8 cellular contexts compared by ENCODE assay signal in the genomic region with DNA sequence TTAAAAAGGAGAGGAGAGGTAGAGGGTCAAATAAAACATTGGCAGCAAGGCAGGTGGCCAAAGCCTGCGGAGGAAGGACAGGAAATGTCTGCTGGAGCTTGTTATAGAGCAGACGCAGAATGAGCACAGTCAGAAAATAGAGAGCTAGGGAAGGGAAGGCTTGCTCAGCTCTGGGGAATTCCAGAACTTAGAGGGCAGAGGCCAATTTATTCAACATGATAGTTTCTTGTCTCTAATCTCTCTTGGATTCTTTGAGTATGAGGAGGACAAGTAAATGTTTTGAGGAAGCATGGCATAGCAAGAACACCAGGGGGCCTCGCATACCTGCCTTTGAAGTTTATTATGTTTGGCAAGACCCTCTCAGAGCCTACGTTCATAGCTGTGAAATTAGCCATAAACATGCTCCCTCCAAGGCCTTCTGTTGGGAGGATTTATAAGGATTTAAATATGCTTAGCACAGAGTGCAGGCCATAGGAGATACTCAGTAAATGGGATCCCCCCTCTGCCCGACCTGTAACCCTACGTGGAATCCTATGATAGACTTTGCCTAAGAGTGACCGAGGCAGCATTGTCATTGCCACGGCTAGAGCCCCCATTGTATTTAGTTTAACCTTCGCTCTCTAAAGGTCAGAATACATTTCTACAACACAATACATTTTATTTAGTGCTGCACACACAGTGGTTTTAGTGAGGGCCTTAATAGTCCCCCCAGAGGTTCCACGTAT.
DNase-seq lines count a peak whose midpoint lies in the region; ATAC-seq and TF ChIP-seq lines count a peak whose summit lies in the region.

No MANE protein-coding gene starts in this region.

- no peak overlapping the region for H3K4me3 Mint-ChIP-seq in dendritic cell treated with granulocyte-macrophage colony-stimulating factor and Interleukin-4, amounts not matched to agents 40 ng/mL and 50 ng/mL, for 4 days
- H3K4me3 Mint-ChIP-seq in type B pancreatic cell = no peak overlapping the region

- H3K4me1 Mint-ChIP-seq in dendritic cell treated with granulocyte-macrophage colony-stimulating factor and Interleukin-4, amounts not matched to agents 40 ng/mL and 50 ng/mL, for 4 days (ENCODE audit: low read depth) = peaks cover 60% of the 10 kb centered on the region
- H3K4me1 Mint-ChIP-seq in type B pancreatic cell (ENCODE audit: unreplicated experiment) = peaks cover 38% of the 10 kb centered on the region

- no peaks in the 10 kb centered on the region for H4K20me1 ChIP-seq in GM23248 (ENCODE audit: insufficient read depth)

- intact Hi-C loops in dendritic cell treated with granulocyte-macrophage colony-stimulating factor and Interleukin-4, amounts not matched to agents 40 ng/mL and 50 ng/mL, for 4 days (cut with micrococcal nuclease) = loop anchor here (10.0 kb wide), 1 partner anchor 463 kb away; no protein-coding TSS in a partner anchor

- no peak overlapping the region for H3K23ac ChIP-seq in mesendoderm (ENCODE audit: low read length)

- H4K8ac ChIP-seq in mesendoderm (ENCODE audit: low read depth, low read length) = no peak overlapping the region

- H3K36me3 ChIP-seq in GM23248 (ENCODE audit: low read depth) (no peaks in the 10 kb centered on the region), SJSA1 (no peaks in the 10 kb centered on the region), mesendoderm (ENCODE audit: control insufficient read depth, insufficient read depth, low read length) (no peaks in the 10 kb centered on the region)

- in situ Hi-C loops in GM23248 (cut with MboI) = no loop called here

- peak overlapping the region; percentile 14; the same call in 1 of the 2 replicates for H3K9ac ChIP-seq in GM23248
- H3K9ac ChIP-seq in mesendoderm (ENCODE audit: low read length) = no peak overlapping the region

- H4K5ac ChIP-seq in mesendoderm (ENCODE audit: low read length) = no peak overlapping the region

- 0 out of 2 replicates have a peak overlapping the region, but pooled peaks have one; percentile 9 for H2AFZ ChIP-seq in GM23248

- H3K18ac ChIP-seq in mesendoderm (ENCODE audit: low read length) = no peak overlapping the region

- H3K79me2 ChIP-seq in GM23248 (ENCODE audit: insufficient read depth) = no peaks in the 10 kb centered on the region
- no peaks in the 10 kb centered on the region for H3K79me2 ChIP-seq in mesendoderm (ENCODE audit: control insufficient read depth, insufficient read depth, low read length)

- H3K27me3 ChIP-seq in GM23248 (replicated peaks; ENCODE audit: insufficient read depth) = no peaks in the 10 kb centered on the region
- no peaks in the 10 kb centered on the region for H3K27me3 ChIP-seq in SJSA1 (replicated peaks)
- no peaks in the 10 kb centered on the region for H3K27me3 ChIP-seq in mesendoderm (ENCODE audit: insufficient read depth, low read length, poor library complexity)

- no peak for ATAC-seq in HG03432 (IDR thresholded peaks at IDR 0.05; ENCODE audit: unreplicated experiment)

- no peak overlapping the region for H2BK5ac ChIP-seq in mesendoderm (ENCODE audit: low read length)

- H3K4me1 ChIP-seq in GM23248 (ENCODE audit: insufficient read depth) (peaks cover 73% of the 10 kb centered on the region), SJSA1 (replicated peaks) (peaks cover 77% of the 10 kb centered on the region), mesendoderm (ENCODE audit: control insufficient read depth, low read depth, low read length) (no peaks in the 10 kb centered on the region)

- H3F3A ChIP-seq in GM23248 (ENCODE audit: insufficient read depth) = peaks cover 53% of the 10 kb centered on the region

- peak overlapping the region; percentile 82 for H3K27ac Mint-ChIP-seq in dendritic cell treated with granulocyte-macrophage colony-stimulating factor and Interleukin-4, amounts not matched to agents 40 ng/mL and 50 ng/mL, for 4 days
- H3K27ac Mint-ChIP-seq in type B pancreatic cell = no peak overlapping the region

- H3K79me1 ChIP-seq in mesendoderm (ENCODE audit: low read length) = no peaks in the 10 kb centered on the region

- H3K4me3 ChIP-seq in GM23248 (peak overlapping the region; percentile 31; the same call in 1 of the 2 replicates), SJSA1 (no peak overlapping the region), mesendoderm (ENCODE audit: low read length) (no peak overlapping the region)

- H3K4ac ChIP-seq in mesendoderm (ENCODE audit: low read depth, low read length) = no peak overlapping the region

- WGBS in GM23248 (ENCODE audit: low coverage in 1 of 2, low lambda C conversion rate in 2 of 2, missing lambda C conversion rate in 2 of 2), 2 experiments = 49 to 51% methylated on average over 10 of the region's 10 CpGs
- WGBS in mesendoderm (ENCODE audit: extremely low coverage, insufficient coverage, low lambda C conversion rate) = no CpG with 5 or more reads among the region's 10 CpGs

- no peak overlapping the region for H2BK120ac ChIP-seq in mesendoderm (ENCODE audit: low read depth, low read length)

- H2BK15ac ChIP-seq in mesendoderm (replicated peaks; ENCODE audit: low read depth) = no peak overlapping the region

- TF ChIP-seq CTCF in C4-2B (conservative IDR thresholded peaks at IDR 0.05) (peak; percentile 59), type B pancreatic cell (conservative IDR thresholded peaks at IDR 0.05) (peak; percentile 73)

- H3K27ac ChIP-seq in C4-2B = no peak overlapping the region
- H3K27ac ChIP-seq in GM23248 = peak overlapping the region; percentile 61
- H3K27ac ChIP-seq in SJSA1 = peak overlapping the region; percentile 53
- H3K27ac ChIP-seq in mesendoderm (ENCODE audit: low read depth, low read length) = no peak overlapping the region

- peak overlapping the region; percentile 64 for H3K4me2 ChIP-seq in GM23248 (ENCODE audit: unreplicated experiment)
- no peak overlapping the region for H3K4me2 ChIP-seq in mesendoderm (ENCODE audit: low read length)

- H3K9me2 ChIP-seq in GM23248 (ENCODE audit: insufficient read depth) = no peaks in the 10 kb centered on the region

- no peak overlapping the region for H3K56ac ChIP-seq in mesendoderm (ENCODE audit: low read length)

- DNase-seq in GM23248 = peak; percentile 88
- DNase-seq in SJSA1 (ENCODE audit: low read depth in 1 of 2, low spot score in 2 of 2) = peak; percentile 73 to 82
- peak; percentile 87 for DNase-seq in mesendoderm
- no peak for DNase-seq in type B pancreatic cell (ENCODE audit: extremely low spot score, unreplicated experiment)
- DNase-seq in effector CD4-positive, alpha-beta T cell = no peak

- no peaks in the 10 kb centered on the region for H3K9me3 Mint-ChIP-seq in dendritic cell treated with granulocyte-macrophage colony-stimulating factor and Interleukin-4, amounts not matched to agents 40 ng/mL and 50 ng/mL, for 4 days
- H3K9me3 Mint-ChIP-seq in type B pancreatic cell = no peaks in the 10 kb centered on the region

- H3K27me3 Mint-ChIP-seq in dendritic cell treated with granulocyte-macrophage colony-stimulating factor and Interleukin-4, amounts not matched to agents 40 ng/mL and 50 ng/mL, for 4 days = no peaks in the 10 kb centered on the region
- H3K27me3 Mint-ChIP-seq in type B pancreatic cell = no peaks in the 10 kb centered on the region

- H2AK5ac ChIP-seq in mesendoderm (ENCODE audit: low read length) = no peak overlapping the region

- peaks cover 10% of the 10 kb centered on the region for H3K36me3 Mint-ChIP-seq in dendritic cell treated with granulocyte-macrophage colony-stimulating factor and Interleukin-4, amounts not matched to agents 40 ng/mL and 50 ng/mL, for 4 days (ENCODE audit: low read depth)
- no peaks in the 10 kb centered on the region for H3K36me3 Mint-ChIP-seq in type B pancreatic cell

- no peaks in the 10 kb centered on the region for H3K9me3 ChIP-seq in GM23248 (ENCODE audit: low read depth)
- H3K9me3 ChIP-seq in SJSA1 (replicated peaks) = no peaks in the 10 kb centered on the region

Comparison
In these comparisons a context has a peak if more than half of its experiments do, and no peak if none do; other contexts are left out.
1. H3K27ac ChIP-seq: peak in GM23248 (single experiment) and SJSA1 (single experiment); none in C4-2B (single experiment) and mesendoderm (single experiment).
2. DNase-seq: peak in GM23248 (single experiment), SJSA1 (2 of 2) and mesendoderm (single experiment); none in type B pancreatic cell (single experiment) and effector CD4-positive, alpha-beta T cell (single experiment).